In genomic region chr12:89737000-89737399, GRCh38 we compare ENCODE assay signal across 16 cellular contexts. TPM values are rescaled to one million over a fixed set of nuclear protein-coding genes. Genes with fewer than 3 reads are reported as not detected.
A peak's percentile ranks its signal among the peaks of the same experiment; 100 is the strongest.
DNase-seq lines count a peak whose midpoint lies in the region; ATAC-seq, FAIRE-seq and TF ChIP-seq lines count a peak whose summit lies in the region.
"Had no signal": no experiment of that assay in that cellular context is flagged by ENCODE, and none has a peak within 500 bp of the region (broad histone marks: within the 10 kb centered on the region; RNA-seq: fewer than 3 reads in every experiment).

No MANE protein-coding gene starts in this region.

- H3K9me3 ChIP-seq in BLaER1 treated with 17β-estradiol and CSF1 and Interleukin-3, amounts not matched to agents 10 nM and 100 nM (replicated peaks in 1 of 11): peaks cover 41 to 81% (median 67%) of the 10 kb centered on the region in 11 experiments
- H3K9me3 ChIP-seq in H1 (ENCODE audit: insufficient read depth in 2 of 2, low read depth in 1 of 2, low read length in 1 of 2) (no peaks in the 10 kb centered on the region; a peak in 1 of 4 replicates), small intestine (ENCODE audit: control insufficient read depth, low read depth) (no peaks in the 10 kb centered on the region)

- H3K27me3 ChIP-seq in BLaER1 treated with 17β-estradiol and CSF1 and Interleukin-3, amounts not matched to agents 10 nM and 100 nM: no peaks in the 10 kb centered on the region
- H3K27me3 ChIP-seq in H1 (replicated peaks in 1 of 4; ENCODE audit: control insufficient read depth in 3 of 4, extremely low read depth in 1 of 4, insufficient read depth in 3 of 4, low read length in 3 of 4) (no peaks in the 10 kb centered on the region), small intestine (ENCODE audit: control insufficient read depth in 2 of 2, insufficient read depth in 2 of 2, low read length in 2 of 2) (no peaks in the 10 kb centered on the region)

- H2BK20ac ChIP-seq in H1 (ENCODE audit: low read length): no peak overlapping the region

- H3K14ac ChIP-seq in H1 (ENCODE audit: insufficient read length): no peak overlapping the region

- H3K4me3 ChIP-seq in BLaER1 treated with 17β-estradiol and CSF1 and Interleukin-3, amounts not matched to agents 10 nM and 100 nM: no peak overlapping the region
- H3K4me3 ChIP-seq in H1 (ENCODE audit: extremely low read depth in 1 of 4, insufficient read depth in 2 of 4, low read depth in 3 of 4, low read length in 4 of 4) (no peak overlapping the region), small intestine (ENCODE audit: low read depth in 1 of 2, low read length in 2 of 2) (no peak overlapping the region)
- H3K4me3 ChIP-seq: GM23338, K562 had no signal

- peak; percentile 75 to 79 for ATAC-seq in natural killer cell treated with Interleukin-12 subunit alpha and Interleukin-12 subunit beta and Interleukin-15 and Interleukin-18, amount 100 ng/mL, for 72 hours
- ATAC-seq in HG02981 (IDR thresholded peaks at IDR 0.05; ENCODE audit: unreplicated experiment) (no peak), GM21529 (IDR thresholded peaks at IDR 0.05; ENCODE audit: unreplicated experiment) (no peak)
- ATAC-seq: GM23338, K562 had no signal

- peaks cover 0 to 6% of the 10 kb centered on the region in 2 donors for H3K27me3 Mint-ChIP-seq in natural killer cell treated with Interleukin-12 subunit alpha and Interleukin-12 subunit beta and Interleukin-15 and Interleukin-18, amount 100 ng/mL, for 72 hours
- H3K27me3 Mint-ChIP-seq: CD4-positive, CD25-positive, alpha-beta regulatory T cell had no signal

- H2BK120ac ChIP-seq in H1 (replicated peaks; ENCODE audit: low read depth, low read length): no peak overlapping the region

- no peak for TF ChIP-seq CTCF in H1 (IDR thresholded peaks at IDR 0.05; ENCODE audit: control extremely low read depth in 1 of 3, insufficient read depth in 1 of 3, low read depth in 1 of 3, low read length in 3 of 3)

- no peak overlapping the region for H3K18ac ChIP-seq in H1 (ENCODE audit: extremely low read depth, low read length)

- TF ChIP-seq EP300 in H1 (IDR thresholded peaks at IDR 0.05; ENCODE audit: borderline replicate concordance in 1 of 2, low read depth in 2 of 2, low read length in 2 of 2): no peak

- H2AK5ac ChIP-seq in H1 (ENCODE audit: low read depth, low read length): no peak overlapping the region

- peak overlapping the region in 1 of 11 experiments; percentile 28; a peak in 2 of 22 replicates for H3K4me2 ChIP-seq in BLaER1 treated with 17β-estradiol and CSF1 and Interleukin-3, amounts not matched to agents 10 nM and 100 nM
- H3K4me2 ChIP-seq in H1 (ENCODE audit: insufficient read depth in 1 of 2, low read depth in 2 of 2, low read length in 2 of 2): no peak overlapping the region
- H3K4me2 ChIP-seq: GM23338 had no signal

- CTCF ChIA-PET in H1 (lab: Charles Lee; ENCODE audit: partially characterized antibody): interaction anchor here (0.6 to 0.9 kb wide), 3 partner anchors 15 to 366 kb away, joined by 3 read pairs; no protein-coding TSS in a partner anchor

- peaks cover 21 to 36% of the 10 kb centered on the region in 2 donors for H3K4me1 Mint-ChIP-seq in natural killer cell treated with Interleukin-12 subunit alpha and Interleukin-12 subunit beta and Interleukin-15 and Interleukin-18, amount 100 ng/mL, for 72 hours (ENCODE audit: low read depth in 2 of 2)
- H3K4me1 Mint-ChIP-seq: GM23338 had no signal

- POLR2A ChIA-PET in H1 (lab: Charles Lee; ENCODE audit: partially characterized antibody): no interaction called here

- no peak for TF ChIP-seq POLR2A in H1 (IDR thresholded peaks at IDR 0.05; ENCODE audit: control extremely low read depth in 1 of 2, low read depth in 2 of 2, low read length in 2 of 2)

- no peak overlapping the region for H3K4me3 Mint-ChIP-seq in natural killer cell treated with Interleukin-12 subunit alpha and Interleukin-12 subunit beta and Interleukin-15 and Interleukin-18, amount 100 ng/mL, for 72 hours
- H3K4me3 Mint-ChIP-seq: GM23338, HFFc6 had no signal

- H3K36me3 ChIP-seq in BLaER1 treated with 17β-estradiol and CSF1 and Interleukin-3, amounts not matched to agents 10 nM and 100 nM: peaks cover 0 to 12% (median 0%) of the 10 kb centered on the region in 11 experiments; a peak in 2 of 22 replicates
- H3K36me3 ChIP-seq in H1 (ENCODE audit: control insufficient read depth in 2 of 4, insufficient read depth in 4 of 4, low read length in 3 of 4) (no peaks in the 10 kb centered on the region), small intestine (ENCODE audit: control insufficient read depth in 2 of 2, insufficient read depth in 2 of 2, low read length in 2 of 2) (no peaks in the 10 kb centered on the region)

- H3K79me2 ChIP-seq in H1 (ENCODE audit: control insufficient read depth in 1 of 2, insufficient read depth in 2 of 2, low read length in 2 of 2): no peaks in the 10 kb centered on the region

- H4K91ac ChIP-seq in H1 (replicated peaks; ENCODE audit: insufficient read length, low read length): no peak overlapping the region

- H3K9me3 Mint-ChIP-seq in natural killer cell treated with Interleukin-12 subunit alpha and Interleukin-12 subunit beta and Interleukin-15 and Interleukin-18, amount 100 ng/mL, for 72 hours: peaks cover 10% of the 10 kb centered on the region

- no peak overlapping the region for H3K4ac ChIP-seq in H1 (replicated peaks; ENCODE audit: insufficient read length, low read depth, low read length)

- peak overlapping the region in 8 of 11 experiments; percentile 11 to 84 (median 30); a peak in 10 of 22 replicates for H3K27ac ChIP-seq in BLaER1 treated with 17β-estradiol and CSF1 and Interleukin-3, amounts not matched to agents 10 nM and 100 nM
- H3K27ac ChIP-seq in H1 (ENCODE audit: low read depth, low read length): no peak overlapping the region
- no peak overlapping the region for H3K27ac ChIP-seq in small intestine (ENCODE audit: low read depth in 1 of 2, low read length in 1 of 2)
- H3K27ac ChIP-seq: 22Rv1, HL-60 had no signal

- no peaks in the 10 kb centered on the region for H3K23me2 ChIP-seq in H1 (ENCODE audit: low read depth, low read length)

- no peak overlapping the region for H4K8ac ChIP-seq in H1 (ENCODE audit: extremely low read depth, insufficient read depth, low read length)

- no peak overlapping the region for H3K9ac ChIP-seq in BLaER1 treated with 17β-estradiol and CSF1 and Interleukin-3, amounts not matched to agents 10 nM and 100 nM
- no peak overlapping the region for H3K9ac ChIP-seq in H1 (replicated peaks in 1 of 4; ENCODE audit: extremely low read depth in 1 of 4, low read depth in 3 of 4, low read length in 3 of 4)

- H3K36me3 Mint-ChIP-seq in natural killer cell treated with Interleukin-12 subunit alpha and Interleukin-12 subunit beta and Interleukin-15 and Interleukin-18, amount 100 ng/mL, for 72 hours: peaks cover 57% of the 10 kb centered on the region

- peak; percentile 80 for DNase-seq in MV-4-11 (lab: John Stamatoyannopoulos, UW)
- DNase-seq in H1 (ENCODE audit: low read depth in 1 of 2, low spot score in 2 of 2): no peak
- no peak for DNase-seq in natural killer cell treated with Interleukin-12 subunit alpha and Interleukin-12 subunit beta and Interleukin-15 and Interleukin-18, amount 100 ng/mL, for 72 hours (ENCODE audit: low spot score)
- DNase-seq in small intestine: no peak
- DNase-seq: CD4-positive, CD25-positive, alpha-beta regulatory T cell; DMS53; HCEC 1CT; HFFc6 had no signal

- no peaks in the 10 kb centered on the region for H3K79me1 ChIP-seq in H1 (ENCODE audit: low read depth, low read length)

- H2AFZ ChIP-seq in H1 (ENCODE audit: low read length): peak overlapping the region; percentile 26; the same call in 1 of the 2 replicates
- H2AFZ ChIP-seq: GM23338 had no signal

- WGBS in H1 (ENCODE audit: extremely low coverage in 1 of 2, insufficient coverage in 1 of 2, insufficient read length in 1 of 2, insufficient replicate concordance in 2 of 2, low coverage in 1 of 2, low lambda C conversion rate in 2 of 2, missing lambda C conversion rate in 1 of 2), 2 experiments: 58% methylated on average over 1 of the region's 1 CpG; no CpG with 5 or more reads in 1 of the 2 experiments
- WGBS in small intestine, 3 donors: 68 to 79% (median 78%) methylated on average over 1 of the region's 1 CpG

- FAIRE-seq in H1 (lab: Jason Lieb, UNC) (no peak), small intestine (lab: Jason Lieb, UNC) (no peak)
- FAIRE-seq: GM18507, K562 had no signal

- no peak overlapping the region for H2BK15ac ChIP-seq in H1 (ENCODE audit: low read length)

- no peak overlapping the region for H2BK5ac ChIP-seq in H1 (ENCODE audit: low read depth, low read length)

- H3K56ac ChIP-seq in H1 (replicated peaks; ENCODE audit: insufficient read length, low read depth, low read length): no peak overlapping the region

- peaks cover 17 to 40% (median 27%) of the 10 kb centered on the region in 10 experiments for H3K4me1 ChIP-seq in BLaER1 treated with 17β-estradiol and CSF1 and Interleukin-3, amounts not matched to agents 10 nM and 100 nM
- no peaks in the 10 kb centered on the region for H3K4me1 ChIP-seq in H1 (replicated peaks in 1 of 4; ENCODE audit: control insufficient read depth in 3 of 4, insufficient read depth in 4 of 4, low read length in 3 of 4)
- no peaks in the 10 kb centered on the region for H3K4me1 ChIP-seq in small intestine (ENCODE audit: control insufficient read depth in 2 of 2, insufficient read depth in 1 of 2, low read depth in 1 of 2, low read length in 1 of 2)

- no peak overlapping the region for H3K23ac ChIP-seq in H1 (ENCODE audit: insufficient read length)

- no peak overlapping the region for H4K5ac ChIP-seq in H1 (ENCODE audit: insufficient read length, low read depth, low read length)

- no peak overlapping the region for H3K27ac Mint-ChIP-seq in natural killer cell treated with Interleukin-12 subunit alpha and Interleukin-12 subunit beta and Interleukin-15 and Interleukin-18, amount 100 ng/mL, for 72 hours
- H3K27ac Mint-ChIP-seq: CD4-positive, CD25-positive, alpha-beta regulatory T cell; GM23338; HFFc6 had no signal

- no peaks in the 10 kb centered on the region for H4K20me1 ChIP-seq in BLaER1 treated with 17β-estradiol and CSF1 and Interleukin-3, amounts not matched to agents 10 nM and 100 nM
- no peaks in the 10 kb centered on the region for H4K20me1 ChIP-seq in H1 (replicated peaks in 1 of 2; ENCODE audit: control insufficient read depth in 1 of 2, insufficient read depth in 2 of 2, low read length in 2 of 2)

- no peak overlapping the region for H2BK12ac ChIP-seq in H1 (ENCODE audit: low read depth, low read length)

- TF ChIP-seq RAD21 in H1 (IDR thresholded peaks at IDR 0.05 in 1 of 2, conservative IDR thresholded peaks at IDR 0.05 in 1 of 2; ENCODE audit: low read depth in 2 of 2, low read length in 2 of 2): no peak

RNA-seq across cellular contexts. Expression of gene ATP2B1, which starts 28.4 kb away (rescaled TPM):
- total RNA-seq in H1 (2021; fragmentation: NEBNext Ultra II Directional; extraction: Animal tissue kit (Norgen Biotek cat#: 25700)): 29.9 and 32.0 TPM in 2 replicates
- 2.5 and 4.3 TPM in 2 replicates for polyA plus RNA-seq in H1 (2011; rRNA removed)
- 6.1 TPM for polyA plus RNA-seq in H1 (2011; cell fraction: cytosol; rRNA removed)
- polyA plus RNA-seq in H1 (2011; cell fraction: nucleus; rRNA removed): 5.4 TPM
- 14.3 to 32.7 TPM (median 18.1 TPM) in 4 replicates for polyA plus RNA-seq in H1 (2012, experiment 1 of 2)
- polyA plus RNA-seq in H1 (2012, experiment 2 of 2): 0.92 TPM
- 30.4 TPM for polyA plus RNA-seq in H1 (2013, experiment 1 of 2)
- 33.8 TPM for polyA plus RNA-seq in H1 (2013, experiment 2 of 2)
- polyA minus RNA-seq in H1 (2011; rRNA and poly(A)+ RNA removed): 14.9 and 22.2 TPM in 2 replicates
- polyA minus RNA-seq in H1 (2011; cell fraction: cytosol; rRNA and poly(A)+ RNA removed): 15.8 TPM
- polyA minus RNA-seq in H1 (2011; cell fraction: nucleus; rRNA and poly(A)+ RNA removed): 42.7 TPM
- 10 to 100 TPM; 45.5 to 57.3 TPM for total RNA-seq in natural killer cell treated with Interleukin-12 subunit alpha and Interleukin-12 subunit beta and Interleukin-15 and Interleukin-18, amount 100 ng/mL, for 72 hours
- polyA plus RNA-seq in small intestine: 10 to 100 TPM; 13.2 to 18.4 (median 17.3) TPM

Comparison
In these comparisons a context has a peak if more than half of its experiments do, and no peak if none do; other contexts are left out.
1. H3K27ac ChIP-seq: peak in BLaER1 treated with 17β-estradiol and CSF1 and Interleukin-3, amounts not matched to agents 10 nM and 100 nM (8 of 11); none in H1 (single experiment) and small intestine (0 of 2).
2. ATAC-seq: peak in natural killer cell treated with Interleukin-12 subunit alpha and Interleukin-12 subunit beta and Interleukin-15 and Interleukin-18, amount 100 ng/mL, for 72 hours (2 of 2); none in HG02981 (single experiment) and GM21529 (single experiment).